In genomic region chr5:132962429-132962928, GRCh38 we compare ENCODE assay signal across 8 cellular contexts. TPM values are rescaled to one million over a fixed set of nuclear protein-coding genes. Genes with fewer than 3 reads are reported as not detected.
DNase-seq lines count a peak whose midpoint lies in the region; ATAC-seq and TF ChIP-seq lines count a peak whose summit lies in the region.

No MANE protein-coding gene starts in this region.

- TF ChIP-seq CTCF in uterus (IDR thresholded peaks at IDR 0.05): no peak

- no peak for DNase-seq in Right ventricle myocardium inferior (ENCODE audit: missing footprints)
- DNase-seq in cardiac septum (ENCODE audit: low spot score): no peak
- peak; percentile 13 for DNase-seq in NCI-H2029 treated with DMSO at 0.1 percent for 48 hours (lab: John Stamatoyannopoulos, UW)
- DNase-seq in UCSD-AML1 (lab: John Stamatoyannopoulos, UW; ENCODE audit: unreplicated experiment): peak; percentile 17
- peak; percentile 24 to 25 for DNase-seq in uterus

- H3K4me1 ChIP-seq in esophagus (ENCODE audit: control insufficient read depth in 2 of 2, insufficient read depth in 2 of 2, low read length in 1 of 2) (peaks cover 0 to 2% of the 10 kb centered on the region in 2 donors), mucosa of rectum (ENCODE audit: control insufficient read depth in 2 of 2, insufficient read depth in 2 of 2, low read length in 2 of 2) (peaks cover 3 to 9% of the 10 kb centered on the region in 2 donors), uterus (peaks cover 0 to 2% of the 10 kb centered on the region in 2 donors)

- H3K27ac ChIP-seq in esophagus (ENCODE audit: low read depth in 2 of 2, low read length in 1 of 2) (peak overlapping the region; percentile 100), mucosa of rectum (ENCODE audit: low read depth in 2 of 2, low read length in 2 of 2) (peak overlapping the region; percentile 98 to 99), uterus (peak overlapping the region; percentile 96 to 99)

- H3K27me3 ChIP-seq in esophagus (ENCODE audit: control insufficient read depth in 1 of 2, insufficient read depth in 2 of 2, low read length in 2 of 2) (no peaks in the 10 kb centered on the region), mucosa of rectum (ENCODE audit: control insufficient read depth in 2 of 2, insufficient read depth in 2 of 2, low read length in 2 of 2) (no peaks in the 10 kb centered on the region), uterus (no peaks in the 10 kb centered on the region)

- peak overlapping the region; percentile 98 to 99 for H3K9ac ChIP-seq in mucosa of rectum (ENCODE audit: low read depth in 1 of 2, low read length in 2 of 2)

- H3K4me3 ChIP-seq in esophagus (ENCODE audit: low read depth in 1 of 2, low read length in 2 of 2) (peak overlapping the region; percentile 72 to 86), mucosa of rectum (ENCODE audit: low read length in 2 of 2) (peak overlapping the region; percentile 86 to 95), uterus (peak overlapping the region; percentile 64 to 87)

- ATAC-seq in Right ventricle myocardium inferior (peak; percentile 21), GM19023 (IDR thresholded peaks at IDR 0.05; ENCODE audit: unreplicated experiment) (no peak)

- peak in 1 of 2 donors; percentile 9 for TF ChIP-seq POLR2A in uterus (IDR thresholded peaks at IDR 0.05)

- H3K9me3 ChIP-seq in esophagus (ENCODE audit: control insufficient read depth in 2 of 2, insufficient read depth in 1 of 2, low read depth in 1 of 2, low read length in 1 of 2) (no peaks in the 10 kb centered on the region), mucosa of rectum (ENCODE audit: control insufficient read depth in 2 of 2, low read length in 2 of 2) (no peaks in the 10 kb centered on the region), uterus (no peaks in the 10 kb centered on the region)

- 1% methylated on average over 18 of the region's 18 CpGs for WGBS in esophagus, 2 donors

- intact Hi-C loops in Right ventricle myocardium inferior (cut with DNase I): loop anchor here (2.0 to 10.0 kb wide), 2 partner anchors 88 to 1168 kb away; partner anchors contain the start of gene FNIP1
- intact Hi-C loops in cardiac septum (cut with DNase I): loop anchor here (5.0 kb wide), 1 partner anchor 135 kb away; no protein-coding TSS in a partner anchor
- intact Hi-C loops in uterus (cut with DNase I; ENCODE audit: low total_unique reads): no loop called here

- H3K36me3 ChIP-seq in esophagus (ENCODE audit: control insufficient read depth in 2 of 2, insufficient read depth in 2 of 2, low read length in 1 of 2) (no peaks in the 10 kb centered on the region), mucosa of rectum (ENCODE audit: control insufficient read depth in 2 of 2, insufficient read depth in 2 of 2, low read length in 2 of 2) (peaks cover 0 to 2% of the 10 kb centered on the region in 2 donors), uterus (no peaks in the 10 kb centered on the region)

RNA-seq across cellular contexts. Expression of gene AFF4, which starts 1.0 kb away (rescaled TPM):
- 29.2 TPM for total RNA-seq in Right ventricle myocardium inferior
- 59.1 TPM for total RNA-seq in cardiac septum
- 10 to 100 TPM; 10.4 to 12.6 TPM for polyA plus RNA-seq in esophagus
- total RNA-seq in uterus: 100 to 1,000 TPM in 1 of 4 donors, 10 to 100 TPM in 3; 39.1 to 104 (median 66.5) TPM

Comparison
In these comparisons a context has a peak if more than half of its experiments do, and no peak if none do; other contexts are left out.
1. DNase-seq: peak in NCI-H2029 treated with DMSO at 0.1 percent for 48 hours (single experiment), UCSD-AML1 (single experiment) and uterus (2 of 2); none in Right ventricle myocardium inferior (single experiment) and cardiac septum (single experiment).
2. Peak in every context shown above with its lines, with median percentiles within 50 percentile points of each other: H3K27ac ChIP-seq and H3K4me3 ChIP-seq.